Comparison of ENCODE assay signal across 9 cellular contexts in genomic region chr12:90090929-90091651, GRCh38.
DNase-seq lines count a peak whose midpoint lies in the region; ATAC-seq and TF ChIP-seq lines count a peak whose summit lies in the region.
"Had no signal": no experiment of that assay in that cellular context is flagged by ENCODE, and none has a peak within 500 bp of the region (broad histone marks: within the 10 kb centered on the region; RNA-seq: fewer than 3 reads in every experiment).

No MANE protein-coding gene starts in this region.

- H3K27ac Mint-ChIP-seq in activated CD4-positive, alpha-beta T cell treated with anti-CD3 and anti-CD28 coated beads, Interleukin-2, amount 10 ng/mL, durations not matched to agents 7 days and 5 days = no peak overlapping the region
- H3K27ac Mint-ChIP-seq: activated naive CD8-positive, alpha-beta T cell treated with anti-CD3 and anti-CD28 coated beads, Interleukin-2, amount 10 ng/mL, durations not matched to agents 7 days and 5 days had no signal

- peak overlapping the region in 1 of 2 donors; percentile 5 for H3K27ac ChIP-seq in coronary artery

- ATAC-seq in GM18498 (IDR thresholded peaks at IDR 0.05; ENCODE audit: unreplicated experiment) = no peak
- ATAC-seq in HG03025 (IDR thresholded peaks at IDR 0.05; ENCODE audit: low FRiP score, unreplicated experiment) = no peak
- no peak for ATAC-seq in HG02642 (IDR thresholded peaks at IDR 0.05; ENCODE audit: poor library complexity, unreplicated experiment)

- TF ChIP-seq CTCF in AG04449 (IDR thresholded peaks at IDR 0.05; ENCODE audit: insufficient read depth, low read length, missing control alignments) = no peak
- TF ChIP-seq CTCF in kidney epithelial cell (IDR thresholded peaks at IDR 0.05; ENCODE audit: insufficient read depth, low read length, poor library complexity, severe bottlenecking) = no peak
- no peak for TF ChIP-seq CTCF in coronary artery (IDR thresholded peaks at IDR 0.05)

- POLR2A ChIA-PET in AG04449 (lab: Yijun Ruan, JAX) = interaction anchor here (0.9 to 1.0 kb wide), 2 partner anchors 358 to 381 kb away, joined by 4 to 5 read pairs; no protein-coding TSS in a partner anchor
- POLR2A ChIA-PET in activated CD4-positive, alpha-beta T cell treated with anti-CD3 and anti-CD28 coated beads, Interleukin-2, amount 10 ng/mL, durations not matched to agents 7 days and 5 days (lab: Charles Lee) = no interaction called here

- no peak overlapping the region for H3K4me3 Mint-ChIP-seq in activated CD4-positive, alpha-beta T cell treated with anti-CD3 and anti-CD28 coated beads, Interleukin-2, amount 10 ng/mL, durations not matched to agents 7 days and 5 days
- H3K4me3 Mint-ChIP-seq: activated naive CD8-positive, alpha-beta T cell treated with anti-CD3 and anti-CD28 coated beads, Interleukin-2, amount 10 ng/mL, durations not matched to agents 7 days and 5 days had no signal

- no peaks in the 10 kb centered on the region for H3K27me3 Mint-ChIP-seq in activated CD4-positive, alpha-beta T cell treated with anti-CD3 and anti-CD28 coated beads, Interleukin-2, amount 10 ng/mL, durations not matched to agents 7 days and 5 days
- H3K27me3 Mint-ChIP-seq: activated naive CD8-positive, alpha-beta T cell treated with anti-CD3 and anti-CD28 coated beads, Interleukin-2, amount 10 ng/mL, durations not matched to agents 7 days and 5 days had no signal

- H3K36me3 ChIP-seq in kidney epithelial cell (ENCODE audit: control insufficient read depth, insufficient read depth, low read length) = no peaks in the 10 kb centered on the region

- H3K9me3 Mint-ChIP-seq in activated CD4-positive, alpha-beta T cell treated with anti-CD3 and anti-CD28 coated beads, Interleukin-2, amount 10 ng/mL, durations not matched to agents 7 days and 5 days = no peaks in the 10 kb centered on the region

- CTCF ChIA-PET in AG04449 (lab: Yijun Ruan, JAX) = no interaction called here
- CTCF ChIA-PET in activated CD4-positive, alpha-beta T cell treated with anti-CD3 and anti-CD28 coated beads, Interleukin-2, amount 10 ng/mL, durations not matched to agents 7 days and 5 days (lab: Charles Lee) = interaction anchor here (0.9 to 1.9 kb wide), 2 partner anchors 12 to 15 kb away, joined by 3 to 5 read pairs; no protein-coding TSS in a partner anchor

- H3K4me3 ChIP-seq in AG04449 (ENCODE audit: low read depth, low read length) = no peak overlapping the region
- no peak overlapping the region for H3K4me3 ChIP-seq in kidney epithelial cell (ENCODE audit: low read depth, low read length)
- no peak overlapping the region for H3K4me3 ChIP-seq in coronary artery

- DNase-seq in AG04449 (ENCODE audit: low read depth, low spot score) (peak; percentile 50), HS-27A (ENCODE audit: low read depth) (peak; percentile 94), kidney epithelial cell (ENCODE audit: low read depth) (peak; percentile 95), coronary artery (ENCODE audit: low spot score) (no peak)
- DNase-seq in activated CD4-positive, alpha-beta T cell treated with anti-CD3 and anti-CD28 coated beads, Interleukin-2, amount 10 ng/mL, durations not matched to agents 7 days and 5 days = peak; percentile 26
- DNase-seq: activated naive CD8-positive, alpha-beta T cell treated with anti-CD3 and anti-CD28 coated beads, Interleukin-2, amount 10 ng/mL, durations not matched to agents 7 days and 5 days had no signal

- no peaks in the 10 kb centered on the region for H3K36me3 Mint-ChIP-seq in activated CD4-positive, alpha-beta T cell treated with anti-CD3 and anti-CD28 coated beads, Interleukin-2, amount 10 ng/mL, durations not matched to agents 7 days and 5 days (ENCODE audit: low read depth)

- no peaks in the 10 kb centered on the region for H3K27me3 ChIP-seq in kidney epithelial cell (ENCODE audit: control insufficient read depth, insufficient read depth, low read length)

- peaks cover 15% of the 10 kb centered on the region for H3K4me1 Mint-ChIP-seq in activated CD4-positive, alpha-beta T cell treated with anti-CD3 and anti-CD28 coated beads, Interleukin-2, amount 10 ng/mL, durations not matched to agents 7 days and 5 days
